In genomic region chr10:18565006-18565405, GRCh38 we compare ENCODE assay signal across 1 cellular context.
A peak's percentile ranks its signal among the peaks of the same experiment; 100 is the strongest.
TF ChIP-seq lines count a peak whose summit lies in the region.

No MANE protein-coding gene starts in this region.

TF ChIP-seq in HepG2, 621 proteins besides CTCF, POLR2A, EP300 and RAD21 (continued from another document):
- TF ChIP-seq ZBTB10 (CRISPR knock-in tag; IDR thresholded peaks at IDR 0.05; ENCODE audit: borderline replicate concordance) (no peak), EHMT2 (IDR thresholded peaks at IDR 0.05; ENCODE audit: borderline replicate concordance, low read depth, low read length) (no peak), RNF2 (conservative IDR thresholded peaks at IDR 0.05; ENCODE audit: low read depth) (no peak), IKZF4 (CRISPR knock-in tag; IDR thresholded peaks at IDR 0.05; ENCODE audit: borderline replicate concordance, low read depth, not compliant biosample characterization) (no peak), IKZF1 (IDR thresholded peaks at IDR 0.05) (peak; percentile 9; the same call in 1 of the 2 replicates), MYNN (CRISPR knock-in tag; IDR thresholded peaks at IDR 0.05; ENCODE audit: low read depth) (no peak), KDM3A (CRISPR knock-in tag; IDR thresholded peaks at IDR 0.05; ENCODE audit: low read depth) (no peak), FOXO4 (CRISPR knock-in tag; conservative IDR thresholded peaks at IDR 0.05) (no peak)
